Comparison of ENCODE assay signal across 21 cellular contexts in the genomic region with DNA sequence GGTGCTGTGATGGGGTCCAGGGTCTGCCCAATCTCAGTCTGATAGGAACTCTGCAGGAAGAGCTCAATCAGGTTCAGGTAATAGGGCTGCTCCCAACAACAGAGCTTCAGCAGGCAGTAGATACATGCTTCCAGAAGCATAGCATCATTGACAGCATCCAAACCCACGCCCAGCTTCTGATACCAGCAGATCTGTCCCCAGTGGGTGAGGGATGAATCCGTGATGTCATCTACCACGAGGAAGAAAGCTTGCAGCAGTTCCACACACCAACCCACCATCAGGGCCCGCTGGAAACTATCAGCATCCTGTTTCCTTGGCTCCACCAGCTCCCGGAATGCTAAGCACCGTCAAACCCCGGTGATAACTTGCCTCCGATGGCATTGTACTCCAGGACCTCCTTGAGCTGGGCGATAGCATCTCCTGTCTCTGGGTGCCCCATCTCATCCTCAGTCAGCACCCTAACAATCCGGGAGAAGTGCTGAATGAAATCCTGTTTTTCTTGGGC. TPM values are rescaled to one million over a fixed set of nuclear protein-coding genes. Genes with fewer than 3 reads are reported as not detected.
DNase-seq lines count a peak whose midpoint lies in the region; ATAC-seq and TF ChIP-seq lines count a peak whose summit lies in the region.
"Had no signal": no experiment of that assay in that cellular context is flagged by ENCODE, and none has a peak within 500 bp of the region (broad histone marks: within the 10 kb centered on the region; RNA-seq: fewer than 3 reads in every experiment).

No MANE protein-coding gene starts in this region.

- no peak overlapping the region for H3K27ac Mint-ChIP-seq in chondrocyte (ENCODE audit: unreplicated experiment)
- H3K27ac Mint-ChIP-seq: CD4-positive, alpha-beta memory T cell had no signal

- H3K9me2 ChIP-seq in hepatocyte (replicated peaks; ENCODE audit: insufficient read depth): no peaks in the 10 kb centered on the region

- H3K27ac ChIP-seq in hepatocyte (no peak overlapping the region), upper lobe of left lung (no peak overlapping the region)
- H3K27ac ChIP-seq: A549, GM23248 had no signal

- intact Hi-C loops in posterior vena cava (cut with DNase I): no loop called here

- H3K4me1 ChIP-seq in hepatocyte (ENCODE audit: insufficient read depth) (peaks cover 6% of the 10 kb centered on the region), upper lobe of left lung (no peaks in the 10 kb centered on the region)
- H3K4me1 ChIP-seq: A549 had no signal

- H3K4me3 ChIP-seq in hepatocyte (no peak overlapping the region), upper lobe of left lung (no peak overlapping the region)
- H3K4me3 ChIP-seq: A549, GM23248 had no signal

- no peak overlapping the region for H3K4me3 Mint-ChIP-seq in chondrocyte (ENCODE audit: unreplicated experiment)
- H3K4me3 Mint-ChIP-seq: CD4-positive, alpha-beta memory T cell had no signal

- no peaks in the 10 kb centered on the region for H3K79me2 ChIP-seq in hepatocyte

- H3K4me2 ChIP-seq in hepatocyte: no peak overlapping the region
- H3K4me2 ChIP-seq: A549 had no signal

- H3K36me3 ChIP-seq in hepatocyte (replicated peaks; ENCODE audit: insufficient read depth, low read depth) (no peaks in the 10 kb centered on the region), upper lobe of left lung (no peaks in the 10 kb centered on the region)

- no peak overlapping the region for H2AFZ ChIP-seq in hepatocyte
- H2AFZ ChIP-seq: GM23248 had no signal

- no peaks in the 10 kb centered on the region for H3K9me3 Mint-ChIP-seq in chondrocyte (ENCODE audit: low read depth)
- H3K9me3 Mint-ChIP-seq: CD4-positive, alpha-beta memory T cell had no signal

- H3K27me3 Mint-ChIP-seq in chondrocyte (ENCODE audit: low read depth): no peaks in the 10 kb centered on the region
- H3K27me3 Mint-ChIP-seq: CD4-positive, alpha-beta memory T cell had no signal

- no peaks in the 10 kb centered on the region for H4K20me1 ChIP-seq in hepatocyte (ENCODE audit: insufficient read depth, poor library complexity, severe bottlenecking)

- no peak for TF ChIP-seq CTCF in chondrocyte (IDR thresholded peaks at IDR 0.05)
- no peak for TF ChIP-seq CTCF in hepatocyte (IDR thresholded peaks at IDR 0.05; ENCODE audit: poor library complexity)
- TF ChIP-seq CTCF in upper lobe of left lung (IDR thresholded peaks at IDR 0.05): no peak

- H3K27me3 ChIP-seq in hepatocyte: no peaks in the 10 kb centered on the region
- no peaks in the 10 kb centered on the region for H3K27me3 ChIP-seq in upper lobe of left lung

- no peaks in the 10 kb centered on the region for H3K36me3 Mint-ChIP-seq in chondrocyte (ENCODE audit: low read depth)
- H3K36me3 Mint-ChIP-seq: CD4-positive, alpha-beta memory T cell had no signal

- peaks cover 5% of the 10 kb centered on the region for H3K4me1 Mint-ChIP-seq in chondrocyte (ENCODE audit: low read depth)

- no peak for ATAC-seq in upper lobe of left lung (ENCODE audit: low FRiP score in 2 of 2)
- ATAC-seq: A549 had no signal

- 94% methylated on average over 10 of the region's 10 CpGs for WGBS in hepatocyte (ENCODE audit: low lambda C conversion rate, missing lambda C conversion rate)
- WGBS in upper lobe of left lung, 2 donors: 91 to 93% methylated on average over 8 to 10 of the region's 10 CpGs

- DNase-seq in NCI-H446 treated with DMSO at 0.1 percent for 48 hours (lab: John Stamatoyannopoulos, UW): peak; percentile 11
- no peak for DNase-seq in NCI-H446 (lab: John Stamatoyannopoulos, UW)
- DNase-seq in Ammon's horn (ENCODE audit: low spot score): peak; percentile 58
- peak; percentile 55 for DNase-seq in chondrocyte (ENCODE audit: low spot score)
- DNase-seq in posterior vena cava (ENCODE audit: low spot score): peak; percentile 38
- DNase-seq in hepatocyte (ENCODE audit: low spot score): no peak
- DNase-seq in upper lobe of left lung: no peak
- DNase-seq: 8988T; ACHN; AML-193; C1 segment of cervical spinal cord; Calu3; CD4-positive, alpha-beta memory T cell; COR-L47; DMS53; DMS79 treated with DMSO at 0.1 percent for 48 hours; GF-D8; GM23248; H7; HCEC 1CT had no signal

- no peaks in the 10 kb centered on the region for H3K9me3 ChIP-seq in hepatocyte (ENCODE audit: low read depth)
- H3K9me3 ChIP-seq in upper lobe of left lung: no peaks in the 10 kb centered on the region
- H3K9me3 ChIP-seq: A549 had no signal

- TF ChIP-seq EP300 in upper lobe of left lung (IDR thresholded peaks at IDR 0.05): no peak

- no peak for TF ChIP-seq POLR2A in upper lobe of left lung (IDR thresholded peaks at IDR 0.05)

RNA-seq across cellular contexts. Expression of a gene that starts 14.7 kb away (rescaled TPM):
- total RNA-seq in chondrocyte: 2.3 to 4.1 TPM (median 3.2 TPM) in 3 replicates
- total RNA-seq in posterior vena cava: not detected
- total RNA-seq in hepatocyte: 7.1 and 10.6 TPM in 2 replicates
- polyA plus RNA-seq in hepatocyte: 4.9 and 5.3 TPM in 2 replicates
- total RNA-seq in upper lobe of left lung: 1 to 10 TPM in 3 of 6 donors, under 1 TPM in 2, not detected in 1; 0.33 to 1.8 (median 1.2) TPM
- total RNA-seq: CD4-positive, alpha-beta memory T cell had no signal
- polyA plus RNA-seq: CD4-positive, alpha-beta memory T cell had no signal

Comparison
In these comparisons a context has a peak if more than half of its experiments do, and no peak if none do; other contexts are left out.
1. DNase-seq: peak in NCI-H446 treated with DMSO at 0.1 percent for 48 hours (single experiment), Ammon's horn (single experiment), chondrocyte (single experiment) and posterior vena cava (single experiment); none in NCI-H446 (0 of 2), hepatocyte (single experiment) and upper lobe of left lung (0 of 2).